In the genomic region with DNA sequence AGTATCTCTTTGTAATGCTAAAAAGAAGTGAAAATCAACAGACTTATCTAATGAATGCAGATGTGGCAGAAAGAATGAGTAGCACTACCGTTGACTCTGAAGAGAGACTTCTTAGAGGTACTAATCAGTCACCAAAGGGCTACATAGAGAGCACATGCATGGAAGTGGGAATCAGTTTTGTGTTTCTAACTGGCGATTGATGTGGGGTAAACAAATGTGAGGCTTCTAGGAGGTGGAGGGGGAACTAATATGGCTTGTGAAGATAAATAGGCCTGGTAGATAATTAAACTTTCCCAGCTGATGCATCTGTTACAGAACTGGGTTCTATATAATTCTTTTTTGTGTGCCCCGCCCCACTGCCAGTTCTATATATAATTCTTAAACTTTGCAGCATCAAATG, we compare ENCODE assay signal across 26 cellular contexts.
"Had no signal": no experiment of that assay in that cellular context is flagged by ENCODE, and none has a peak within 500 bp of the region (broad histone marks: within the 10 kb centered on the region; RNA-seq: fewer than 3 reads in every experiment).

No MANE protein-coding gene starts in this region.

- H3K4me3 Mint-ChIP-seq: activated CD4-positive, alpha-beta T cell treated with anti-CD3 and anti-CD28 coated beads, Interleukin-2, amount 10 ng/mL, durations not matched to agents 24 days and 14 days; activated CD8-positive, alpha-beta T cell treated with anti-CD3 and anti-CD28 coated beads, Interleukin-2, amount 10 ng/mL, durations not matched to agents 7 days and 5 days; activated naive CD8-positive, alpha-beta T cell; activated naive CD8-positive, alpha-beta T cell treated with anti-CD3 and anti-CD28 coated beads, Interleukin-2, amount 50 U/mL, for 24 hours; activated T-cell treated with anti-CD3 and anti-CD28 coated beads, Interleukin-2, amount 50 U/mL, for 24 hours; brain had no signal

- H3K9me3 Mint-ChIP-seq: activated CD4-positive, alpha-beta T cell treated with anti-CD3 and anti-CD28 coated beads, Interleukin-2, amount 10 ng/mL, durations not matched to agents 24 days and 14 days; activated naive CD8-positive, alpha-beta T cell treated with anti-CD3 and anti-CD28 coated beads, Interleukin-2, amount 50 U/mL, for 24 hours; activated T-cell treated with anti-CD3 and anti-CD28 coated beads, Interleukin-2, amount 50 U/mL, for 24 hours; activated T-helper 2 cell treated with anti-CD3 and anti-CD28 coated beads, Interferon-gamma antibody, Interleukin-2, Interleukin-4, amounts not matched to agents 10 μg/mL and 5 μg/mL and 100 μg/mL, durations not matched to agents 14 hours and 24 hours and 36 hours; brain had no signal

- H3K27me3 Mint-ChIP-seq: activated naive CD8-positive, alpha-beta T cell; activated naive CD8-positive, alpha-beta T cell treated with anti-CD3 and anti-CD28 coated beads, Interleukin-2, amount 50 U/mL, for 24 hours; activated T-cell treated with anti-CD3 and anti-CD28 coated beads, Interleukin-2, amount 50 U/mL, for 24 hours; brain had no signal

- DNase-seq: activated CD4-positive, alpha-beta T cell treated with anti-CD3 and anti-CD28 coated beads, Interleukin-2, amount 10 ng/mL, durations not matched to agents 24 days and 14 days; activated CD4-positive, alpha-beta T cell treated with anti-CD3 and anti-CD28 coated beads, Interleukin-2, amount 50 U/mL, for 48 hours; activated CD8-positive, alpha-beta T cell treated with anti-CD3 and anti-CD28 coated beads, Interleukin-2, amount 10 ng/mL, durations not matched to agents 7 days and 5 days; activated gamma-delta T cell; activated naive CD4-positive, alpha-beta T cell treated with Interleukin-2 at 50 U/mL for 16 hours; activated naive CD8-positive, alpha-beta T cell treated with anti-CD3 and anti-CD28 coated beads, Interleukin-2, amount 50 U/mL, for 24 hours; activated T-cell treated with anti-CD3 and anti-CD28 coated beads, Interleukin-2, amount 50 U/mL, for 24 hours; anterior cingulate cortex; caudate nucleus; cerebellar nuclear complex; KG1; MM.1S; MV-4-11; NCI-H1092; NCI-H1436 treated with DMSO at 0.1 percent for 48 hours; NCI-H1694 treated with DMSO at 0.1 percent for 48 hours; NCI-H2029; NCI-H345; NCI-H524 treated with DMSO at 0.1 percent for 48 hours; NCI-H748 treated with DMSO at 0.1 percent for 48 hours; NK-92 treated with Interleukin-12 subunit alpha and Interleukin-12 subunit beta, amount 100 ng/mL, for 24 hours; Right ventricle myocardium superior; T1000 had no signal

- H3K27ac Mint-ChIP-seq: activated CD4-positive, alpha-beta T cell treated with anti-CD3 and anti-CD28 coated beads, Interleukin-2, amount 10 ng/mL, durations not matched to agents 24 days and 14 days; activated CD8-positive, alpha-beta T cell treated with anti-CD3 and anti-CD28 coated beads, Interleukin-2, amount 10 ng/mL, durations not matched to agents 7 days and 5 days; activated naive CD8-positive, alpha-beta T cell; activated naive CD8-positive, alpha-beta T cell treated with anti-CD3 and anti-CD28 coated beads, Interleukin-2, amount 50 U/mL, for 24 hours; activated T-cell treated with anti-CD3 and anti-CD28 coated beads, Interleukin-2, amount 50 U/mL, for 24 hours; activated T-helper 2 cell treated with anti-CD3 and anti-CD28 coated beads, Interferon-gamma antibody, Interleukin-2, Interleukin-4, amounts not matched to agents 10 μg/mL and 5 μg/mL and 100 μg/mL, durations not matched to agents 14 hours and 24 hours and 36 hours; brain had no signal

- ATAC-seq: activated CD8-positive, alpha-beta T cell treated with anti-CD3 and anti-CD28 coated beads, Interleukin-2, amount 10 ng/mL, durations not matched to agents 7 days and 5 days; activated naive CD8-positive, alpha-beta T cell treated with anti-CD3 and anti-CD28 coated beads, Interleukin-2, amount 50 U/mL, for 24 hours had no signal

- H3K36me3 Mint-ChIP-seq: activated naive CD8-positive, alpha-beta T cell had no signal
